1 cellular context compared by ENCODE assay signal in the genomic region with DNA sequence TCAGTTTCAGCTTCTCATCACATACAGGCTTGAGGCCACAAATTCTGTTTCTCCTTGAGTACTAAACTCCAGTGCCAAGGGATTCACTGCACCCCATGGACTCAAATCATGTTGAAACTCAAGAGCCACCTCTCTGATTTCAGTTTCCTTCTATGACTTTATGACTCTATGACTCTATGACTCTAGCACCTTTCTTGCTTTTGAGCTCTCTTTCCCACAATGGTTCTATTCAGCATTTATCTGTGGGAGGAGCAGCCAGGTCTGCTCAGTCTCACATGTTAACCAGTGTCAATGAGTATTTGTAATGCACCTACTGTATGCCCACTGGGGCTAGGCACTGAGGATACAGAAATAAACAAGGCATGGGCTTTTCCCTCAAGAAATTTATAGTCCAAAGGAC.
TF ChIP-seq lines count a peak whose summit lies in the region.

No MANE protein-coding gene starts in this region.

TF ChIP-seq in A549, 52 proteins besides CTCF, POLR2A, EP300 and RAD21 (continued from another document):
- TF ChIP-seq, protein P1, sequence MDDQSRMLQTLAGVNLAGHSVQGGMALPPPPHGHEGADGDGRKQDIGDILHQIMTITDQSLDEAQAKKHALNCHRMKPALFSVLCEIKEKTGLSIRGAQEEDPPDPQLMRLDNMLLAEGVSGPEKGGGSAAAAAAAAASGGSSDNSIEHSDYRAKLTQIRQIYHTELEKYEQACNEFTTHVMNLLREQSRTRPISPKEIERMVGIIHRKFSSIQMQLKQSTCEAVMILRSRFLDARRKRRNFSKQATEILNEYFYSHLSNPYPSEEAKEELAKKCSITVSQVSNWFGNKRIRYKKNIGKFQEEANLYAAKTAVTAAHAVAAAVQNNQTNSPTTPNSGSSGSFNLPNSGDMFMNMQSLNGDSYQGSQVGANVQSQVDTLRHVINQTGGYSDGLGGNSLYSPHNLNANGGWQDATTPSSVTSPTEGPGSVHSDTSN (IDR thresholded peaks at IDR 0.05), result no peak
- TF ChIP-seq ZNF302 (CRISPR knock-in tag; IDR thresholded peaks at IDR 0.05), result no peak
- no peak for TF ChIP-seq HEYL (CRISPR knock-in tag; IDR thresholded peaks at IDR 0.05)
